In the genomic region with DNA sequence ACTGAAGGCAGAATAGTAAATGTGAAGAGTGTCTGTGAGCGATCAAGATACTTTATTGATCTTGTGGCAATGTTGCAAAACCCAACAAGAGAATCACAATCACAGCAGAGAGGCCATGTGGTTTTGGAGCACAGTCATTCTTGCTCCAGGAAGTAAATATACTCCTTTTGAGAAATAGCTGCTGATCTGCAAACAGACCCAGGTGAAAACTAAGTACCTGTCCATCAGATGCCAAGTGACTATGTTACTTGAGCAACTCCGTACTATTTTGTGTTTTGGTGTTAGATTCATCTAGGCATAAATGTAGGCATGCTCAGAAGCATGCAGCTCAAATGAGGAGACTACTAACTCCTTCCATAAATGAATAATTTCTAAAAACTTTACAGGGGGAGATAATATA, we compare ENCODE assay signal across 25 cellular contexts.
A peak's percentile ranks its signal among the peaks of the same experiment; 100 is the strongest.
DNase-seq lines count a peak whose midpoint lies in the region; ATAC-seq, FAIRE-seq and TF ChIP-seq lines count a peak whose summit lies in the region.
"Had no signal": no experiment of that assay in that cellular context is flagged by ENCODE, and none has a peak within 500 bp of the region (broad histone marks: within the 10 kb centered on the region; RNA-seq: fewer than 3 reads in every experiment).

No MANE protein-coding gene starts in this region.

- no peak overlapping the region for H2AFZ ChIP-seq in mammary epithelial cell (ENCODE audit: low read depth, low read length)
- H2AFZ ChIP-seq in PC-3 (ENCODE audit: low read length): no peak overlapping the region

- H3K27ac Mint-ChIP-seq in MCF 10A (ENCODE audit: low read depth, unreplicated experiment) (peak overlapping the region; percentile 11), chondrocyte (ENCODE audit: unreplicated experiment) (no peak overlapping the region)
- H3K27ac Mint-ChIP-seq: CD14-positive monocyte; CD4-positive, alpha-beta memory T cell; CD4-positive, CD25-positive, alpha-beta regulatory T cell; CD8-positive, alpha-beta memory T cell had no signal

- H3K9ac ChIP-seq in mammary epithelial cell (ENCODE audit: insufficient read depth, low read length) (no peak overlapping the region), PC-3 (ENCODE audit: low read length) (no peak overlapping the region)
- H3K9ac ChIP-seq: BLaER1 had no signal

- BruUV-seq in MCF 10A (replicated peaks; lab: Mats Ljungman, UMichigan): no TSS peak
- BruUV-seq in mammary epithelial cell (replicated peaks; lab: Mats Ljungman, UMichigan): no TSS peak
- no TSS peak for BruUV-seq in PC-3 (replicated peaks; lab: Mats Ljungman, UMichigan)

- H3K9me3 Mint-ChIP-seq in MCF 10A (ENCODE audit: unreplicated experiment) (peaks cover 23% of the 10 kb centered on the region), chondrocyte (ENCODE audit: low read depth) (peaks cover 26% of the 10 kb centered on the region)

- CTCF ChIA-PET in MCF 10A (lab: Yijun Ruan, JAX): no interaction called here
- CTCF ChIA-PET in mammary epithelial cell (lab: Charles Lee; ENCODE audit: low non-redundant PET): no interaction called here
- CTCF ChIA-PET in PC-3 (lab: Charles Lee): no interaction called here

- H3F3A ChIP-seq in PC-3 (ENCODE audit: low read length, unreplicated experiment): no peaks in the 10 kb centered on the region

- no peak overlapping the region for H3K4me2 ChIP-seq in mammary epithelial cell (ENCODE audit: insufficient read depth, low read depth, low read length)
- no peak overlapping the region for H3K4me2 ChIP-seq in PC-3 (ENCODE audit: low read length)
- H3K4me2 ChIP-seq: BLaER1 had no signal

- POLR2A ChIA-PET in MCF 10A (lab: Yijun Ruan, JAX): no interaction called here
- POLR2A ChIA-PET in PC-3 (lab: Charles Lee; ENCODE audit: unreplicated experiment): no interaction called here

- H3K36me3 Mint-ChIP-seq in MCF 10A (ENCODE audit: insufficient read depth, unreplicated experiment) (no peaks in the 10 kb centered on the region), chondrocyte (ENCODE audit: low read depth) (no peaks in the 10 kb centered on the region)
- H3K36me3 Mint-ChIP-seq: CD14-positive monocyte; CD4-positive, alpha-beta memory T cell; CD4-positive, CD25-positive, alpha-beta regulatory T cell had no signal

- no peak for TF ChIP-seq CTCF in MCF 10A (IDR thresholded peaks at IDR 0.05; ENCODE audit: unreplicated experiment)
- TF ChIP-seq CTCF in mammary epithelial cell (conservative IDR thresholded peaks at IDR 0.05 in 1 of 2, IDR thresholded peaks at IDR 0.05 in 1 of 2; ENCODE audit: extremely low read depth in 1 of 2, insufficient read depth in 1 of 2, low read depth in 1 of 2, low read length in 2 of 2): no peak
- TF ChIP-seq CTCF in PC-3 (conservative IDR thresholded peaks at IDR 0.05; ENCODE audit: low read depth, low read length): no peak
- no peak for TF ChIP-seq CTCF in bronchial epithelial cell (IDR thresholded peaks at IDR 0.05; ENCODE audit: insufficient read depth, low read length, severe bottlenecking)
- no peak for TF ChIP-seq CTCF in upper lobe of right lung (IDR thresholded peaks at IDR 0.05)
- TF ChIP-seq CTCF in chondrocyte (IDR thresholded peaks at IDR 0.05): no peak

- dilution Hi-C loops in mammary epithelial cell (cut with HindIII; ENCODE audit: low sequenced_read_pairs): no loop called here

- H3K27me3 ChIP-seq in mammary epithelial cell (ENCODE audit: insufficient read depth, low read length) (no peaks in the 10 kb centered on the region), PC-3 (ENCODE audit: low read length) (no peaks in the 10 kb centered on the region), bronchial epithelial cell (ENCODE audit: control insufficient read depth, insufficient read depth, low read length) (no peaks in the 10 kb centered on the region), upper lobe of right lung (no peaks in the 10 kb centered on the region)
- H3K27me3 ChIP-seq: BE2C, BLaER1 had no signal

- WGBS in mammary epithelial cell (ENCODE audit: low coverage, missing lambda C conversion rate): 65% methylated on average over 2 of the region's 2 CpGs

- H3K27ac ChIP-seq in mammary epithelial cell (ENCODE audit: insufficient read depth, low read depth, low read length): no peak overlapping the region
- H3K27ac ChIP-seq in PC-3 (ENCODE audit: low read length): no peak overlapping the region
- H3K27ac ChIP-seq in upper lobe of right lung: no peak overlapping the region
- H3K27ac ChIP-seq: BLaER1 had no signal

- H3K4me1 Mint-ChIP-seq in MCF 10A (ENCODE audit: insufficient read depth, unreplicated experiment) (no peaks in the 10 kb centered on the region), chondrocyte (ENCODE audit: low read depth) (no peaks in the 10 kb centered on the region)
- H3K4me1 Mint-ChIP-seq: CD14-positive monocyte; CD4-positive, alpha-beta memory T cell; CD4-positive, CD25-positive, alpha-beta regulatory T cell; CD8-positive, alpha-beta memory T cell had no signal

- H3K36me3 ChIP-seq in mammary epithelial cell (ENCODE audit: insufficient read depth, low read length): no peaks in the 10 kb centered on the region
- no peaks in the 10 kb centered on the region for H3K36me3 ChIP-seq in PC-3 (ENCODE audit: low read depth, low read length)
- no peaks in the 10 kb centered on the region for H3K36me3 ChIP-seq in bronchial epithelial cell (ENCODE audit: control insufficient read depth, insufficient read depth, low read length)
- no peaks in the 10 kb centered on the region for H3K36me3 ChIP-seq in upper lobe of right lung
- H3K36me3 ChIP-seq: BE2C, BLaER1 had no signal

- no peaks in the 10 kb centered on the region for H3K9me2 ChIP-seq in PC-3 (replicated peaks; ENCODE audit: low read length)

- FAIRE-seq in bronchial epithelial cell (lab: Jason Lieb, UNC): no peak
- FAIRE-seq: A204.1, D721Med, GM12878, GM12892, GM18507 had no signal

- H3K79me2 ChIP-seq in mammary epithelial cell (ENCODE audit: insufficient read depth, low read length) (no peaks in the 10 kb centered on the region), PC-3 (ENCODE audit: low read length) (no peaks in the 10 kb centered on the region)

- in situ Hi-C loops in mammary epithelial cell (cut with MboI; ENCODE audit: low sequenced_read_pairs in 2 of 2): no loop called here

- no peak for ATAC-seq in PC-3
- peak; percentile 51 for ATAC-seq in upper lobe of right lung
- no peak for ATAC-seq in SK-N-SH treated with all-trans-retinoic acid at 6 μM for 48 hours
- ATAC-seq: GM12878 had no signal

- H4K20me1 ChIP-seq in mammary epithelial cell (ENCODE audit: insufficient read depth, low read length) (no peaks in the 10 kb centered on the region), PC-3 (ENCODE audit: low read length) (no peaks in the 10 kb centered on the region)
- H4K20me1 ChIP-seq: BLaER1 had no signal

- H3K4me3 Mint-ChIP-seq in MCF 10A (ENCODE audit: unreplicated experiment) (no peak overlapping the region), chondrocyte (ENCODE audit: unreplicated experiment) (no peak overlapping the region)
- H3K4me3 Mint-ChIP-seq: CD14-positive monocyte; CD4-positive, alpha-beta memory T cell; CD4-positive, CD25-positive, alpha-beta regulatory T cell; CD8-positive, alpha-beta memory T cell had no signal

- intact Hi-C loops in MCF 10A (cut with micrococcal nuclease): no loop called here
- intact Hi-C loops in mammary epithelial cell (cut with micrococcal nuclease): no loop called here
- intact Hi-C loops in PC-3 (cut with micrococcal nuclease): no loop called here
- intact Hi-C loops in upper lobe of right lung (cut with DNase I): no loop called here

- H3K4me3 ChIP-seq in mammary epithelial cell (replicated peaks in 1 of 3; ENCODE audit: insufficient read depth in 1 of 3, low read depth in 2 of 3, low read length in 3 of 3): no peak overlapping the region
- no peak overlapping the region for H3K4me3 ChIP-seq in PC-3 (ENCODE audit: low read length)
- no peak overlapping the region for H3K4me3 ChIP-seq in bronchial epithelial cell (ENCODE audit: low read depth, low read length)
- H3K4me3 ChIP-seq in upper lobe of right lung: no peak overlapping the region
- H3K4me3 ChIP-seq: BLaER1, GM12878 had no signal

- H3K4me1 ChIP-seq in mammary epithelial cell (ENCODE audit: insufficient read depth, low read length) (no peaks in the 10 kb centered on the region), PC-3 (ENCODE audit: insufficient read depth, low read length) (no peaks in the 10 kb centered on the region), upper lobe of right lung (no peaks in the 10 kb centered on the region)
- H3K4me1 ChIP-seq: BE2C, BLaER1 had no signal

- H3K27me3 Mint-ChIP-seq in MCF 10A (ENCODE audit: insufficient read depth, unreplicated experiment) (no peaks in the 10 kb centered on the region), chondrocyte (ENCODE audit: low read depth) (no peaks in the 10 kb centered on the region)
- H3K27me3 Mint-ChIP-seq: CD4-positive, alpha-beta memory T cell; CD4-positive, CD25-positive, alpha-beta regulatory T cell; CD8-positive, alpha-beta memory T cell had no signal

- DNase-seq in MCF 10A (ENCODE audit: unreplicated experiment): no peak
- DNase-seq in mammary epithelial cell: no peak
- DNase-seq in PC-3: peak; percentile 2
- peak; percentile 0 for DNase-seq in bronchial epithelial cell (ENCODE audit: low read depth)
- no peak for DNase-seq in upper lobe of right lung
- DNase-seq in chondrocyte (ENCODE audit: low spot score): no peak
- no peak for DNase-seq in stimulated activated CD4-positive, alpha-beta T cell treated with anti-CD3 and anti-CD28 coated beads, Interleukin-12 subunit alpha, Interleukin-12 subunit beta, amount 100 ng/mL, for 4 hours
- DNase-seq: 8988T; ACHN; BE2C; C1 segment of cervical spinal cord; CD4-positive, alpha-beta memory T cell; CD4-positive, CD25-positive, alpha-beta regulatory T cell; CD8-positive, alpha-beta memory T cell; COR-L47; DMS79 treated with DMSO at 0.1 percent for 48 hours; GDM1 had no signal

- H3K9me3 ChIP-seq in mammary epithelial cell (replicated peaks; ENCODE audit: insufficient read depth, low read length) (no peaks in the 10 kb centered on the region), PC-3 (ENCODE audit: low read length) (0 out of 2 replicates have a peak, but pooled peaks cover 8% of the 10 kb centered on the region), upper lobe of right lung (no peaks in the 10 kb centered on the region)
- H3K9me3 ChIP-seq: BE2C, BLaER1 had no signal

TF ChIP-seq in SK-N-SH treated with all-trans-retinoic acid at 6 μM for 48 hours, 23 proteins besides CTCF, POLR2A, EP300 and RAD21 (continues in another document):
- no peak for TF ChIP-seq TOX (CRISPR knock-in tag; IDR thresholded peaks at IDR 0.05; ENCODE audit: borderline replicate concordance)
- no peak for TF ChIP-seq CREB5 (CRISPR knock-in tag; IDR thresholded peaks at IDR 0.05; ENCODE audit: low read depth)
- no peak for TF ChIP-seq ZC3H10 (CRISPR knock-in tag; IDR thresholded peaks at IDR 0.05)

Comparison
In these comparisons a context has a peak if more than half of its experiments do, and no peak if none do; other contexts are left out.
1. DNase-seq: peak in PC-3 (single experiment) and bronchial epithelial cell (single experiment); none in MCF 10A (single experiment), mammary epithelial cell (single experiment), upper lobe of right lung (single experiment), chondrocyte (single experiment) and stimulated activated CD4-positive, alpha-beta T cell treated with anti-CD3 and anti-CD28 coated beads, Interleukin-12 subunit alpha, Interleukin-12 subunit beta, amount 100 ng/mL, for 4 hours (single experiment).